Comparison of ENCODE assay signal across 1 cellular context in genomic region chr1:161177936-161178244, GRCh38.
TF ChIP-seq lines count a peak whose summit lies in the region.

No MANE protein-coding gene starts in this region.

TF ChIP-seq in K562, 482 proteins besides CTCF, POLR2A, EP300 and RAD21 (continued from another document):
- TF ChIP-seq, protein P1, sequence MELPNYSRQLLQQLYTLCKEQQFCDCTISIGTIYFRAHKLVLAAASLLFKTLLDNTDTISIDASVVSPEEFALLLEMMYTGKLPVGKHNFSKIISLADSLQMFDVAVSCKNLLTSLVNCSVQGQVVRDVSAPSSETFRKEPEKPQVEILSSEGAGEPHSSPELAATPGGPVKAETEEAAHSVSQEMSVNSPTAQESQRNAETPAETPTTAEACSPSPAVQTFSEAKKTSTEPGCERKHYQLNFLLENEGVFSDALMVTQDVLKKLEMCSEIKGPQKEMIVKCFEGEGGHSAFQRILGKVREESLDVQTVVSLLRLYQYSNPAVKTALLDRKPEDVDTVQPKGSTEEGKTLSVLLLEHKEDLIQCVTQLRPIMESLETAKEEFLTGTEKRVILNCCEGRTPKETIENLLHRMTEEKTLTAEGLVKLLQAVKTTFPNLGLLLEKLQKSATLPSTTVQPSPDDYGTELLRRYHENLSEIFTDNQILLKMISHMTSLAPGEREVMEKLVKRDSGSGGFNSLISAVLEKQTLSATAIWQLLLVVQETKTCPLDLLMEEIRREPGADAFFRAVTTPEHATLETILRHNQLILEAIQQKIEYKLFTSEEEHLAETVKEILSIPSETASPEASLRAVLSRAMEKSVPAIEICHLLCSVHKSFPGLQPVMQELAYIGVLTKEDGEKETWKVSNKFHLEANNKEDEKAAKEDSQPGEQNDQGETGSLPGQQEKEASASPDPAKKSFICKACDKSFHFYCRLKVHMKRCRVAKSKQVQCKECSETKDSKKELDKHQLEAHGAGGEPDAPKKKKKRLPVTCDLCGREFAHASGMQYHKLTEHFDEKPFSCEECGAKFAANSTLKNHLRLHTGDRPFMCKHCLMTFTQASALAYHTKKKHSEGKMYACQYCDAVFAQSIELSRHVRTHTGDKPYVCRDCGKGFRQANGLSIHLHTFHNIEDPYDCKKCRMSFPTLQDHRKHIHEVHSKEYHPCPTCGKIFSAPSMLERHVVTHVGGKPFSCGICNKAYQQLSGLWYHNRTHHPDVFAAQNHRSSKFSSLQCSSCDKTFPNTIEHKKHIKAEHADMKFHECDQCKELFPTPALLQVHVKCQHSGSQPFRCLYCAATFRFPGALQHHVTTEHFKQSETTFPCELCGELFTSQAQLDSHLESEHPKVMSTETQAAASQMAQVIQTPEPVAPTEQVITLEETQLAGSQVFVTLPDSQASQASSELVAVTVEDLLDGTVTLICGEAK (IDR thresholded peaks at IDR 0.05): 0 out of 2 replicates have a peak, but pooled peaks have one; percentile 21
- TF ChIP-seq, protein P1 (CRISPR knock-in tag; IDR thresholded peaks at IDR 0.05): no peak
- TF ChIP-seq, protein P2, sequence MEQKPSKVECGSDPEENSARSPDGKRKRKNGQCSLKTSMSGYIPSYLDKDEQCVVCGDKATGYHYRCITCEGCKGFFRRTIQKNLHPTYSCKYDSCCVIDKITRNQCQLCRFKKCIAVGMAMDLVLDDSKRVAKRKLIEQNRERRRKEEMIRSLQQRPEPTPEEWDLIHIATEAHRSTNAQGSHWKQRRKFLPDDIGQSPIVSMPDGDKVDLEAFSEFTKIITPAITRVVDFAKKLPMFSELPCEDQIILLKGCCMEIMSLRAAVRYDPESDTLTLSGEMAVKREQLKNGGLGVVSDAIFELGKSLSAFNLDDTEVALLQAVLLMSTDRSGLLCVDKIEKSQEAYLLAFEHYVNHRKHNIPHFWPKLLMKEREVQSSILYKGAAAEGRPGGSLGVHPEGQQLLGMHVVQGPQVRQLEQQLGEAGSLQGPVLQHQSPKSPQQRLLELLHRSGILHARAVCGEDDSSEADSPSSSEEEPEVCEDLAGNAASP (IDR thresholded peaks at IDR 0.05): no peak
- TF ChIP-seq MYBL2 (IDR thresholded peaks at IDR 0.05; ENCODE audit: low read depth) (no peak), MYBL2 (CRISPR knock-in tag; IDR thresholded peaks at IDR 0.05; ENCODE audit: borderline replicate concordance) (no peak), RBM22 (IDR thresholded peaks at IDR 0.05; ENCODE audit: low read depth, low read length, poor library complexity, severe bottlenecking) (no peak), EZH2 (IDR thresholded peaks at IDR 0.05; ENCODE audit: borderline replicate concordance, low read depth, low read length) (no peak), ZNF740 (CRISPR knock-in tag; IDR thresholded peaks at IDR 0.05) (no peak), ZNF740 (tag; IDR thresholded peaks at IDR 0.05) (no peak), ZNF175 (CRISPR knock-in tag; IDR thresholded peaks at IDR 0.05; ENCODE audit: low read depth) (peak; percentile 11; the same call in 1 of the 2 replicates), KAT2B (IDR thresholded peaks at IDR 0.05; ENCODE audit: low read depth, low read length) (no peak), CREB3 (tag; conservative IDR thresholded peaks at IDR 0.05; ENCODE audit: low read depth) (no peak), NCOA6 (IDR thresholded peaks at IDR 0.05) (no peak), ELF1 (tag; IDR thresholded peaks at IDR 0.05) (no peak), RB1 (IDR thresholded peaks at IDR 0.05; ENCODE audit: low read depth) (no peak), MTA1 (IDR thresholded peaks at IDR 0.05; ENCODE audit: borderline replicate concordance) (0 out of 2 replicates have a peak, but pooled peaks have one; percentile 33), ZNF75A (CRISPR knock-in tag; IDR thresholded peaks at IDR 0.05) (no peak), SMARCE1 (IDR thresholded peaks at IDR 0.05) (no peak), GABPB2 (CRISPR knock-in tag; conservative IDR thresholded peaks at IDR 0.05) (no peak), NR2C2 (CRISPR knock-in tag; IDR thresholded peaks at IDR 0.05) (no peak), NR2C2 (tag; IDR thresholded peaks at IDR 0.05) (peak; percentile 58; the same call in 1 of the 2 replicates), SMARCA4 (IDR thresholded peaks at IDR 0.05) (0 out of 2 replicates have a peak, but pooled peaks have one; percentile 9), GATA2 (CRISPR knock-in tag; IDR thresholded peaks at IDR 0.05) (no peak), BRF1 (IDR thresholded peaks at IDR 0.05; ENCODE audit: borderline replicate concordance, extremely low read depth, insufficient read length) (no peak), ZNF639 (CRISPR knock-in tag; conservative IDR thresholded peaks at IDR 0.05 in 1 of 2, IDR thresholded peaks at IDR 0.05 in 1 of 2) (0 out of 4 replicates have a peak, but pooled peaks of 1 of the 2 experiments have one; percentile 7), ATF7 (IDR thresholded peaks at IDR 0.05) (no peak), CUX1 (CRISPR knock-in tag; IDR thresholded peaks at IDR 0.05) (0 out of 2 replicates have a peak, but pooled peaks have one; percentile 38), JUNB (CRISPR knock-in tag; conservative IDR thresholded peaks at IDR 0.05) (no peak)
- TF ChIP-seq, protein P3, sequence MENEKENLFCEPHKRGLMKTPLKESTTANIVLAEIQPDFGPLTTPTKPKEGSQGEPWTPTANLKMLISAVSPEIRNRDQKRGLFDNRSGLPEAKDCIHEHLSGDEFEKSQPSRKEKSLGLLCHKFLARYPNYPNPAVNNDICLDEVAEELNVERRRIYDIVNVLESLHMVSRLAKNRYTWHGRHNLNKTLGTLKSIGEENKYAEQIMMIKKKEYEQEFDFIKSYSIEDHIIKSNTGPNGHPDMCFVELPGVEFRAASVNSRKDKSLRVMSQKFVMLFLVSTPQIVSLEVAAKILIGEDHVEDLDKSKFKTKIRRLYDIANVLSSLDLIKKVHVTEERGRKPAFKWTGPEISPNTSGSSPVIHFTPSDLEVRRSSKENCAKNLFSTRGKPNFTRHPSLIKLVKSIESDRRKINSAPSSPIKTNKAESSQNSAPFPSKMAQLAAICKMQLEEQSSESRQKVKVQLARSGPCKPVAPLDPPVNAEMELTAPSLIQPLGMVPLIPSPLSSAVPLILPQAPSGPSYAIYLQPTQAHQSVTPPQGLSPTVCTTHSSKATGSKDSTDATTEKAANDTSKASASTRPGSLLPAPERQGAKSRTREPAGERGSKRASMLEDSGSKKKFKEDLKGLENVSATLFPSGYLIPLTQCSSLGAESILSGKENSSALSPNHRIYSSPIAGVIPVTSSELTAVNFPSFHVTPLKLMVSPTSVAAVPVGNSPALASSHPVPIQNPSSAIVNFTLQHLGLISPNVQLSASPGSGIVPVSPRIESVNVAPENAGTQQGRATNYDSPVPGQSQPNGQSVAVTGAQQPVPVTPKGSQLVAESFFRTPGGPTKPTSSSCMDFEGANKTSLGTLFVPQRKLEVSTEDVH (IDR thresholded peaks at IDR 0.05; ENCODE audit: low read depth, partially characterized antibody): no peak
- TF ChIP-seq, protein P4, sequence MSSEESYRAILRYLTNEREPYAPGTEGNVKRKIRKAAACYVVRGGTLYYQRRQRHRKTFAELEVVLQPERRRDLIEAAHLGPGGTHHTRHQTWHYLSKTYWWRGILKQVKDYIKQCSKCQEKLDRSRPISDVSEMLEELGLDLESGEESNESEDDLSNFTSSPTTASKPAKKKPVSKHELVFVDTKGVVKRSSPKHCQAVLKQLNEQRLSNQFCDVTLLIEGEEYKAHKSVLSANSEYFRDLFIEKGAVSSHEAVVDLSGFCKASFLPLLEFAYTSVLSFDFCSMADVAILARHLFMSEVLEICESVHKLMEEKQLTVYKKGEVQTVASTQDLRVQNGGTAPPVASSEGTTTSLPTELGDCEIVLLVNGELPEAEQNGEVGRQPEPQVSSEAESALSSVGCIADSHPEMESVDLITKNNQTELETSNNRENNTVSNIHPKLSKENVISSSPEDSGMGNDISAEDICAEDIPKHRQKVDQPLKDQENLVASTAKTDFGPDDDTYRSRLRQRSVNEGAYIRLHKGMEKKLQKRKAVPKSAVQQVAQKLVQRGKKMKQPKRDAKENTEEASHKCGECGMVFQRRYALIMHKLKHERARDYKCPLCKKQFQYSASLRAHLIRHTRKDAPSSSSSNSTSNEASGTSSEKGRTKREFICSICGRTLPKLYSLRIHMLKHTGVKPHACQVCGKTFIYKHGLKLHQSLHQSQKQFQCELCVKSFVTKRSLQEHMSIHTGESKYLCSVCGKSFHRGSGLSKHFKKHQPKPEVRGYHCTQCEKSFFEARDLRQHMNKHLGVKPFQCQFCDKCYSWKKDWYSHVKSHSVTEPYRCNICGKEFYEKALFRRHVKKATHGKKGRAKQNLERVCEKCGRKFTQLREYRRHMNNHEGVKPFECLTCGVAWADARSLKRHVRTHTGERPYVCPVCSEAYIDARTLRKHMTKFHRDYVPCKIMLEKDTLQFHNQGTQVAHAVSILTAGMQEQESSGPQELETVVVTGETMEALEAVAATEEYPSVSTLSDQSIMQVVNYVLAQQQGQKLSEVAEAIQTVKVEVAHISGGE (CRISPR knock-in tag; IDR thresholded peaks at IDR 0.05): peak in 1 of 3 experiments; percentile 18; a peak in 2 of 6 replicates
